In the genomic region with DNA sequence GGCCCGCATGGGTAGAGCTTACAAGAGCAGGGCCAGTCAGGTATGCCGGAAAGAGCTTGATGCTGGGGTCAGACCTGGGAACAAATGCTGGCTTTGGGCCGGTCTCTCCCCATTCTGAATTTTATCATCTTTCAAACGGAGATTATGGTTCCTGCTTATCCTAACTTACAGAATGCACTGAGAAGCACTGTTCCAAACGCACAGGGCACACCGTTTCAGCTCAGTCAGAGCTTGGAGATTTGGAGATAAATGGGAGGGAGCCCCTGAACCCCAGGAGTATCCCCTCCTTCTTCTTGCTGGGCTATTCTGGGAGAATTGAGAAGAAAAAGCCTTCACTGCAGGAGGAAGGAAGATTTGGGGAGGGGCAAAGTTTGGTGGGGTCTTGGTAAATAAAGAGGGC, we compare ENCODE assay signal across 29 cellular contexts.
"Had no signal": no experiment of that assay in that cellular context is flagged by ENCODE, and none has a peak within 500 bp of the region (broad histone marks: within the 10 kb centered on the region; RNA-seq: fewer than 3 reads in every experiment).

No MANE protein-coding gene starts in this region.

- ATAC-seq: activated CD4-positive, CD25-positive, alpha-beta regulatory T cell treated with anti-CD3 and anti-CD28 coated beads, Interleukin-2, amount 50 U/mL, for 24 hours; activated CD8-positive, alpha-beta T cell treated with anti-CD3 and anti-CD28 coated beads for 36 hours; activated naive CD4-positive, alpha-beta T cell treated with anti-CD3 and anti-CD28 coated beads, Interleukin-2, amount 50 U/mL, for 72 hours; activated T-cell treated with anti-CD3 and anti-CD28 coated beads, Interleukin-2, amount 50 U/mL, for 72 hours; gastroesophageal sphincter; heart right ventricle; T-helper 17 cell had no signal

- H3K36me3 Mint-ChIP-seq: activated naive CD4-positive, alpha-beta T cell treated with anti-CD3 and anti-CD28 coated beads, Interleukin-2, amount 10 ng/mL, durations not matched to agents 7 days and 5 days; activated naive CD4-positive, alpha-beta T cell treated with anti-CD3 and anti-CD28 coated beads, Interleukin-2, amount 50 U/mL, for 72 hours; activated naive CD8-positive, alpha-beta T cell treated with anti-CD3 and anti-CD28 coated beads, Interleukin-2, amount 10 ng/mL, durations not matched to agents 7 days and 5 days had no signal

- H3K27me3 Mint-ChIP-seq: activated naive CD4-positive, alpha-beta T cell treated with anti-CD3 and anti-CD28 coated beads, Interleukin-2, amount 10 ng/mL, durations not matched to agents 7 days and 5 days; central memory CD8-positive, alpha-beta T cell had no signal

- H3K27me3 ChIP-seq: ascending aorta, brain microvascular endothelial cell, esophagus squamous epithelium, gastroesophageal sphincter, heart right ventricle had no signal

- H3K9me3 ChIP-seq: ascending aorta, esophagus squamous epithelium, heart right ventricle had no signal

- H3K4me3 Mint-ChIP-seq: activated B cell treated with CpG ODN at 0.5 μM for 24 hours; activated CD8-positive, alpha-beta T cell treated with anti-CD3 and anti-CD28 coated beads for 36 hours; activated naive CD4-positive, alpha-beta T cell treated with anti-CD3 and anti-CD28 coated beads, Interleukin-2, amount 10 ng/mL, durations not matched to agents 7 days and 5 days; activated naive CD8-positive, alpha-beta T cell treated with anti-CD3 and anti-CD28 coated beads, Interleukin-2, amount 10 ng/mL, durations not matched to agents 7 days and 5 days; activated T-cell treated with anti-CD3 and anti-CD28 coated beads, Interleukin-2, amount 50 U/mL, for 24 hours; activated T-cell treated with anti-CD3 and anti-CD28 coated beads, Interleukin-2, amount 50 U/mL, for 72 hours; central memory CD8-positive, alpha-beta T cell; T-helper 17 cell; T-helper 2 cell treated with Interferon-gamma antibody and Interleukin-4, amounts not matched to agents 5 μg/mL and 100 μg/mL, for 36 hours had no signal

- H3K27ac Mint-ChIP-seq: activated B cell treated with CpG ODN at 0.5 μM for 24 hours; activated CD8-positive, alpha-beta T cell treated with anti-CD3 and anti-CD28 coated beads for 36 hours; activated naive CD4-positive, alpha-beta T cell treated with anti-CD3 and anti-CD28 coated beads, Interleukin-2, amount 10 ng/mL, durations not matched to agents 7 days and 5 days; activated naive CD4-positive, alpha-beta T cell treated with anti-CD3 and anti-CD28 coated beads, Interleukin-2, amount 50 U/mL, for 72 hours; activated naive CD8-positive, alpha-beta T cell treated with anti-CD3 and anti-CD28 coated beads, Interleukin-2, amount 10 ng/mL, durations not matched to agents 7 days and 5 days; activated T-cell treated with anti-CD3 and anti-CD28 coated beads, Interleukin-2, amount 50 U/mL, for 24 hours; activated T-cell treated with anti-CD3 and anti-CD28 coated beads, Interleukin-2, amount 50 U/mL, for 72 hours; T-helper 17 cell; T-helper 2 cell treated with Interferon-gamma antibody and Interleukin-4, amounts not matched to agents 5 μg/mL and 100 μg/mL, for 36 hours had no signal

- H3K36me3 ChIP-seq: ascending aorta, brain microvascular endothelial cell, esophagus squamous epithelium, gastroesophageal sphincter, heart right ventricle, WERI-Rb-1 had no signal

- H3K9me3 Mint-ChIP-seq: activated B cell treated with CpG ODN at 0.5 μM for 24 hours; activated CD8-positive, alpha-beta T cell treated with anti-CD3 and anti-CD28 coated beads for 36 hours; activated naive CD4-positive, alpha-beta T cell treated with anti-CD3 and anti-CD28 coated beads, Interleukin-2, amount 10 ng/mL, durations not matched to agents 7 days and 5 days; activated naive CD4-positive, alpha-beta T cell treated with anti-CD3 and anti-CD28 coated beads, Interleukin-2, amount 50 U/mL, for 72 hours; activated naive CD8-positive, alpha-beta T cell treated with anti-CD3 and anti-CD28 coated beads, Interleukin-2, amount 10 ng/mL, durations not matched to agents 7 days and 5 days; activated T-cell treated with anti-CD3 and anti-CD28 coated beads, Interleukin-2, amount 50 U/mL, for 24 hours; activated T-cell treated with anti-CD3 and anti-CD28 coated beads, Interleukin-2, amount 50 U/mL, for 72 hours; central memory CD8-positive, alpha-beta T cell; T-helper 2 cell treated with Interferon-gamma antibody and Interleukin-4, amounts not matched to agents 5 μg/mL and 100 μg/mL, for 36 hours had no signal

- H3K4me1 ChIP-seq: ascending aorta, esophagus squamous epithelium, gastroesophageal sphincter had no signal

- H3K4me3 ChIP-seq: ascending aorta, esophagus squamous epithelium, gastroesophageal sphincter, heart right ventricle had no signal

- H3K4me1 Mint-ChIP-seq: activated B cell treated with CpG ODN at 0.5 μM for 24 hours; activated naive CD4-positive, alpha-beta T cell treated with anti-CD3 and anti-CD28 coated beads, Interleukin-2, amount 10 ng/mL, durations not matched to agents 7 days and 5 days; activated naive CD8-positive, alpha-beta T cell treated with anti-CD3 and anti-CD28 coated beads, Interleukin-2, amount 10 ng/mL, durations not matched to agents 7 days and 5 days; central memory CD8-positive, alpha-beta T cell; T-helper 17 cell had no signal

- DNase-seq: activated B cell treated with CpG ODN at 0.5 μM for 24 hours; activated CD4-positive, alpha-beta T cell treated with anti-CD3 and anti-CD28 coated beads for 48 hours; activated CD4-positive, alpha-beta T cell treated with anti-CD3 and anti-CD28 coated beads, Interleukin-2, amount 50 U/mL, for 1 hour; activated CD4-positive, alpha-beta T cell treated with anti-CD3 and anti-CD28 coated beads, Interleukin-2, amount 50 U/mL, for 48 hours; activated CD8-positive, alpha-beta T cell treated with anti-CD3 and anti-CD28 coated beads for 36 hours; activated gamma-delta T cell; activated naive CD4-positive, alpha-beta T cell; activated naive CD4-positive, alpha-beta T cell treated with anti-CD3 and anti-CD28 coated beads, Interleukin-2, amount 10 ng/mL, durations not matched to agents 7 days and 5 days; activated naive CD8-positive, alpha-beta T cell treated with anti-CD3 and anti-CD28 coated beads, Interleukin-2, amount 10 ng/mL, durations not matched to agents 7 days and 5 days; activated T-cell treated with anti-CD3 and anti-CD28 coated beads for 4 hours; activated T-cell treated with anti-CD3 and anti-CD28 coated beads, Interleukin-2, amount 50 U/mL, for 24 hours; activated T-cell treated with anti-CD3 and anti-CD28 coated beads, Interleukin-2, amount 50 U/mL, for 72 hours; brain microvascular endothelial cell; cortex of kidney; effector CD8-positive, alpha-beta T cell; esophagus squamous epithelium; foreskin melanocyte; heart right ventricle; T-helper 1 cell; T-helper 17 cell; T1000; WERI-Rb-1 had no signal

- H3K27ac ChIP-seq: ascending aorta, brain microvascular endothelial cell, epithelial cell of prostate, esophagus squamous epithelium, gastroesophageal sphincter, heart right ventricle, WERI-Rb-1 had no signal
